Comparison of ENCODE assay signal across 13 cellular contexts in the genomic region with DNA sequence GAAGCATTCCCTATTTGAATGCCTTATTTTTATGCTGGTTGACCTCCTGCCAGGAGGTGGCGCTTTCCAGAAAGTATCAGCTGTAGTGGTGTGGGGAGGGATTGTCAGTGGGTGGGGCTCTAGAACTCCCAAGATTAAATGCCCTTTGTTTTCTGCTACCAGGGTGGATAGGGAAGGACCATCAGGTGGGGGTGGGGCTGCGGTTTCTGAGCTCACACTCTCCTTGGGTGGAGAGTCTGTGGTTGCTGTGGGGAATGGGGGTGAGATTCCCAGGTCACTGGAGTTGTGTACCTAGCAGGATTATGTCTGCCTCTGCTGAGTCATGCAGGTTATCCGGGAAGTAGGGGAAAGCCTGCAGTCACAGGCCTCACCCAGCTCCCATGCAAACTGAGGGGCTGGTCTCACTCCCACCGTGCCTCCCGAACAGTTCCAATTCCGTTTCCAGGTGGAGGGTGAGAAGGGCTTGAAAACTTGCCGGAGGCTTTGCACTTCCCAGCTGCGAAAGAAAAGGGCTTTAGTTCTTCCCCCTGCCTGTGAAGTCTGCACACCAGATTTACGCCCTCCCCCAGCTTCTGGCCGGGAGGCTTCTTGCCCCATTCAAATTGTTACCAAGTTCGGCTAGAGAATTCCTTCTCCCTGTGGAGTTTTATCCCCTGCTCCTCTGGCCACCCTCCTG.
DNase-seq lines count a peak whose midpoint lies in the region; ATAC-seq and TF ChIP-seq lines count a peak whose summit lies in the region.
"Had no signal": no experiment of that assay in that cellular context is flagged by ENCODE, and none has a peak within 500 bp of the region (broad histone marks: within the 10 kb centered on the region; RNA-seq: fewer than 3 reads in every experiment).

No MANE protein-coding gene starts in this region.

- H3K36me3 Mint-ChIP-seq in chondrocyte (ENCODE audit: low read depth) (peaks cover 1% of the 10 kb centered on the region), neural progenitor cell (no peaks in the 10 kb centered on the region)

- in situ Hi-C loops in brain microvascular endothelial cell (cut with HindIII; ENCODE audit: low pct_ligation_motif_present, low sequenced_read_pairs) = no loop called here

- H3K27me3 Mint-ChIP-seq in chondrocyte (ENCODE audit: low read depth) (no peaks in the 10 kb centered on the region), neural progenitor cell (ENCODE audit: insufficient read depth, low read depth) (no peaks in the 10 kb centered on the region)
- H3K27me3 Mint-ChIP-seq: T-helper 17 cell had no signal

- TF ChIP-seq CTCF in GM12873 (IDR thresholded peaks at IDR 0.05; ENCODE audit: insufficient read depth, low read depth, low read length, missing control alignments) (peak; percentile 13), chondrocyte (IDR thresholded peaks at IDR 0.05) (peak; percentile 31), neural progenitor cell (IDR thresholded peaks at IDR 0.05) (peak; percentile 46), brain microvascular endothelial cell (IDR thresholded peaks at IDR 0.05; ENCODE audit: low read depth, low read length, missing control alignments) (no peak)

- no peak overlapping the region for H3K4me3 ChIP-seq in neural progenitor cell
- no peak overlapping the region for H3K4me3 ChIP-seq in brain microvascular endothelial cell (ENCODE audit: low read depth, low read length)
- H3K4me3 ChIP-seq: vagina had no signal

- H3F3A ChIP-seq in neural progenitor cell (ENCODE audit: low read depth) = no peaks in the 10 kb centered on the region

- H3K9me3 ChIP-seq in neural progenitor cell (ENCODE audit: low read depth) = no peaks in the 10 kb centered on the region
- H3K9me3 ChIP-seq: vagina had no signal

- H3K27ac Mint-ChIP-seq in chondrocyte (ENCODE audit: unreplicated experiment) (no peak overlapping the region), neural progenitor cell (no peak overlapping the region)
- H3K27ac Mint-ChIP-seq: T-helper 17 cell had no signal

- H3K27ac ChIP-seq in neural progenitor cell = no peak overlapping the region
- H3K27ac ChIP-seq in brain microvascular endothelial cell = no peak overlapping the region
- H3K27ac ChIP-seq: vagina had no signal

- H3K27me3 ChIP-seq in neural progenitor cell (no peaks in the 10 kb centered on the region), brain microvascular endothelial cell (replicated peaks) (no peaks in the 10 kb centered on the region)
- H3K27me3 ChIP-seq: vagina had no signal

- H3K36me3 ChIP-seq in neural progenitor cell = no peaks in the 10 kb centered on the region
- no peaks in the 10 kb centered on the region for H3K36me3 ChIP-seq in brain microvascular endothelial cell (replicated peaks)
- H3K36me3 ChIP-seq: vagina had no signal

- no peak overlapping the region for H3K4me2 ChIP-seq in neural progenitor cell

- H3K4me1 ChIP-seq in neural progenitor cell = no peaks in the 10 kb centered on the region
- H3K4me1 ChIP-seq: vagina had no signal

- H3K4me1 Mint-ChIP-seq in chondrocyte (ENCODE audit: low read depth) = no peaks in the 10 kb centered on the region
- peaks cover 6% of the 10 kb centered on the region for H3K4me1 Mint-ChIP-seq in neural progenitor cell
- H3K4me1 Mint-ChIP-seq: T-helper 17 cell had no signal

- DNase-seq in MV-4-11 (lab: John Stamatoyannopoulos, UW) = peak; percentile 12
- DNase-seq in chondrocyte (ENCODE audit: low spot score) = no peak
- DNase-seq in neural progenitor cell (ENCODE audit: low spot score) = peak; percentile 7
- no peak for DNase-seq in NOMO-1 treated with dmso at 0.1 percent for 144 hours (lab: John Stamatoyannopoulos, UW; ENCODE audit: unreplicated experiment)
- DNase-seq in brain microvascular endothelial cell = no peak
- DNase-seq: amygdala, GDM1, NCI-H526 treated with DMSO at 0.1 percent for 48 hours, T-helper 17 cell had no signal

- H4K20me1 ChIP-seq in neural progenitor cell (ENCODE audit: low read depth) = no peaks in the 10 kb centered on the region

- ATAC-seq in GM18502 (IDR thresholded peaks at IDR 0.05; ENCODE audit: poor library complexity, unreplicated experiment) = no peak
- ATAC-seq: sciatic nerve, T-helper 17 cell had no signal

- H2AFZ ChIP-seq in neural progenitor cell (replicated peaks) = no peak overlapping the region

- H3K9me3 Mint-ChIP-seq in chondrocyte (ENCODE audit: low read depth) = peaks cover 28% of the 10 kb centered on the region
- peaks cover 12% of the 10 kb centered on the region for H3K9me3 Mint-ChIP-seq in neural progenitor cell

- no peaks in the 10 kb centered on the region for H3K79me2 ChIP-seq in neural progenitor cell (ENCODE audit: low read depth)

- H3K9ac ChIP-seq in neural progenitor cell = no peak overlapping the region

- no peak overlapping the region for H3K4me3 Mint-ChIP-seq in chondrocyte (ENCODE audit: unreplicated experiment)
- no peak overlapping the region for H3K4me3 Mint-ChIP-seq in neural progenitor cell
- H3K4me3 Mint-ChIP-seq: T-helper 17 cell had no signal

Comparison
In these comparisons a context has a peak if more than half of its experiments do, and no peak if none do; other contexts are left out.
1. DNase-seq: peak in MV-4-11 (single experiment) and neural progenitor cell (single experiment); none in chondrocyte (single experiment), NOMO-1 treated with dmso at 0.1 percent for 144 hours (single experiment) and brain microvascular endothelial cell (single experiment).